ENCODE assay signal across 3 cellular contexts in genomic region chr6:62707914-62708313, GRCh38.
"Had no signal": no experiment of that assay in that cellular context is flagged by ENCODE, and none has a peak within 500 bp of the region (broad histone marks: within the 10 kb centered on the region; RNA-seq: fewer than 3 reads in every experiment).

No MANE protein-coding gene starts in this region.

- DNase-seq: GDM1, GF-D8 had no signal

- H3K4me3 ChIP-seq: GM12878 had no signal
